8 cellular contexts compared by ENCODE assay signal in genomic region chr21:43866233-43866632, GRCh38. TPM values are rescaled to one million over a fixed set of nuclear protein-coding genes. Genes with fewer than 3 reads are reported as not detected.
DNase-seq lines count a peak whose midpoint lies in the region; TF ChIP-seq lines count a peak whose summit lies in the region.

No MANE protein-coding gene starts in this region.

- H3K27ac ChIP-seq in neural cell (ENCODE audit: low read length) (no peak overlapping the region), tibial artery (peak overlapping the region; percentile 83 to 85)

- no peak overlapping the region for H2AFZ ChIP-seq in neural cell (ENCODE audit: low read depth, low read length)

- H3K9me3 ChIP-seq in MG63 (no peaks in the 10 kb centered on the region), neural cell (ENCODE audit: low read length) (no peaks in the 10 kb centered on the region), tibial artery (no peaks in the 10 kb centered on the region)

- H3K4me2 ChIP-seq in neural cell (ENCODE audit: low read length): no peak overlapping the region

- no peaks in the 10 kb centered on the region for H3K9me2 ChIP-seq in neural cell (ENCODE audit: insufficient read depth, low read length)

- TF ChIP-seq EP300 in neural cell (conservative IDR thresholded peaks at IDR 0.05; ENCODE audit: poor library complexity, severe bottlenecking): no peak

- H3K79me2 ChIP-seq in neural cell (replicated peaks; ENCODE audit: insufficient read depth, low read length): no peaks in the 10 kb centered on the region

- H3K4me3 ChIP-seq in MG63 (peak overlapping the region; percentile 78), neural cell (ENCODE audit: low read length) (peak overlapping the region; percentile 63), tibial artery (peak overlapping the region; percentile 76 to 91)

- H3K27me3 ChIP-seq in MG63: no peaks in the 10 kb centered on the region
- peaks cover 20% of the 10 kb centered on the region for H3K27me3 ChIP-seq in neural cell (ENCODE audit: insufficient read depth, low read depth, low read length)
- H3K27me3 ChIP-seq in tibial artery: no peaks in the 10 kb centered on the region

- intact Hi-C loops in tibial artery (cut with DNase I; ENCODE audit: low total_unique reads): loop anchor here (10.0 kb wide), 1 partner anchor 149 kb away; the partner anchor contains the start of gene TRAPPC10

- H3K36me3 ChIP-seq in MG63 (peaks cover 49% of the 10 kb centered on the region), neural cell (ENCODE audit: insufficient read depth, low read length) (no peaks in the 10 kb centered on the region), tibial artery (no peaks in the 10 kb centered on the region)

- TF ChIP-seq CTCF in neural cell (IDR thresholded peaks at IDR 0.05; ENCODE audit: poor library complexity, severe bottlenecking): no peak
- no peak for TF ChIP-seq CTCF in tibial artery (IDR thresholded peaks at IDR 0.05)

- H3K4me1 ChIP-seq in tibial artery: peaks cover 0 to 29% (median 12%) of the 10 kb centered on the region in 4 donors

- H3K9ac ChIP-seq in neural cell (ENCODE audit: low read length): no peak overlapping the region

- peak; percentile 51 for DNase-seq in Daoy (ENCODE audit: low read depth)
- DNase-seq in MG63: peak; percentile 74
- DNase-seq in activated T-cell treated with anti-CD3 and anti-CD28 coated beads for 4 hours: peak; percentile 19
- peak; percentile 76 for DNase-seq in fibroblast of peridontal ligament (ENCODE audit: extremely low read depth)
- DNase-seq in tibial artery: no peak
- DNase-seq in mesenteric fat pad (ENCODE audit: low spot score): no peak
- DNase-seq in NCI-H774 (lab: John Stamatoyannopoulos, UW): no peak

- no peak for TF ChIP-seq RAD21 in neural cell (conservative IDR thresholded peaks at IDR 0.05)

- H3F3A ChIP-seq in neural cell (ENCODE audit: insufficient read depth, low read length, poor library complexity, severe bottlenecking): no peaks in the 10 kb centered on the region

- no peaks in the 10 kb centered on the region for H4K20me1 ChIP-seq in neural cell (ENCODE audit: insufficient read depth)

TF ChIP-seq in neural cell, 6 proteins besides CTCF, POLR2A, EP300 and RAD21:
- TF ChIP-seq REST (IDR thresholded peaks at IDR 0.05; ENCODE audit: borderline replicate concordance) (no peak), TAF1 (IDR thresholded peaks at IDR 0.05; ENCODE audit: low read depth) (no peak), SMC3 (conservative IDR thresholded peaks at IDR 0.05; ENCODE audit: poor library complexity) (no peak), MXI1 (conservative IDR thresholded peaks at IDR 0.05; ENCODE audit: poor library complexity, severe bottlenecking) (no peak), EZH2 (IDR thresholded peaks at IDR 0.05; ENCODE audit: borderline replicate concordance, insufficient read depth, low read length, poor library complexity, severe bottlenecking) (no peak), POLR2AphosphoS5 (IDR thresholded peaks at IDR 0.05) (no peak)

RNA-seq across cellular contexts. Expression of gene AGPAT3, which starts 1.2 kb away (rescaled TPM):
- 39.3 and 43.3 TPM in 2 replicates for total RNA-seq in Daoy (2014; rRNA removed; shearing (Covaris generic))
- 23.3 and 45.1 TPM in 2 replicates for total RNA-seq in MG63 (2014; rRNA removed; shearing (Covaris generic); ENCODE audit: low replicate concordance)
- polyA plus RNA-seq in neural cell: 8.4 and 9.3 TPM in 2 replicates
- polyA minus RNA-seq in neural cell: 18.3 and 20.2 TPM in 2 replicates
- total RNA-seq in mesenteric fat pad: 79.2 TPM

Comparison
In these comparisons a context has a peak if more than half of its experiments do, and no peak if none do; other contexts are left out.
1. DNase-seq: peak in Daoy (single experiment), MG63 (single experiment), activated T-cell treated with anti-CD3 and anti-CD28 coated beads for 4 hours (single experiment) and fibroblast of peridontal ligament (single experiment); none in tibial artery (0 of 2), mesenteric fat pad (single experiment) and NCI-H774 (single experiment).
2. Peak in every context shown above with its lines, with median percentiles within 50 percentile points of each other: H3K4me3 ChIP-seq.